ENCODE assay signal across 12 cellular contexts in genomic region chr14:24439830-24440605, GRCh38. TPM values are rescaled to one million over a fixed set of nuclear protein-coding genes. Genes with fewer than 3 reads are reported as not detected.
DNase-seq lines count a peak whose midpoint lies in the region; ATAC-seq and TF ChIP-seq lines count a peak whose summit lies in the region.
"Had no signal": no experiment of that assay in that cellular context is flagged by ENCODE, and none has a peak within 500 bp of the region (broad histone marks: within the 10 kb centered on the region; RNA-seq: fewer than 3 reads in every experiment).

No MANE protein-coding gene starts in this region.

- no peak overlapping the region for H3K4me3 Mint-ChIP-seq in activated T-cell treated with anti-CD3 and anti-CD28 coated beads, Interleukin-2, amount 50 U/mL, for 72 hours
- H3K4me3 Mint-ChIP-seq in endodermal cell (no peak overlapping the region), Calu3 (ENCODE audit: low read depth, unreplicated experiment) (no peak overlapping the region)

- H2AFZ ChIP-seq in OCI-LY1 (ENCODE audit: low read length): no peak overlapping the region

- H3K4me3 ChIP-seq in OCI-LY1 (ENCODE audit: low read depth, low read length, poor library complexity, severe bottlenecking) (no peak overlapping the region), endodermal cell (ENCODE audit: low read length) (peak overlapping the region; percentile 42), skeletal muscle satellite cell (ENCODE audit: low read length) (no peak overlapping the region)

- no peaks in the 10 kb centered on the region for H3K27me3 ChIP-seq in OCI-LY1 (ENCODE audit: insufficient read depth, low read length)
- H3K27me3 ChIP-seq in endodermal cell (ENCODE audit: control insufficient read depth, insufficient read depth, low read length, poor library complexity, severe bottlenecking): no peaks in the 10 kb centered on the region
- no peaks in the 10 kb centered on the region for H3K27me3 ChIP-seq in skeletal muscle satellite cell (ENCODE audit: control insufficient read depth, insufficient read depth, low read length)

- H4K20me1 ChIP-seq in OCI-LY1 (ENCODE audit: insufficient read depth, low read length): no peaks in the 10 kb centered on the region

- BruUV-seq in Calu3 (replicated peaks; lab: Mats Ljungman, UMichigan): no TSS peak

- H3K79me2 ChIP-seq in OCI-LY1 (ENCODE audit: insufficient read depth, low read length): 0 out of 2 replicates have a peak, but pooled peaks cover 6% of the 10 kb centered on the region

- intact Hi-C loops in Calu3 (cut with micrococcal nuclease; ENCODE audit: unreplicated experiment): no loop called here

- H3K4me1 ChIP-seq in OCI-LY1 (ENCODE audit: insufficient read depth, low read length, severe bottlenecking) (peaks cover 43% of the 10 kb centered on the region), endodermal cell (ENCODE audit: control insufficient read depth, insufficient read depth, low read length) (peaks cover 26% of the 10 kb centered on the region), skeletal muscle satellite cell (ENCODE audit: control insufficient read depth, insufficient read depth, low read length) (peaks cover 18% of the 10 kb centered on the region)

- H3K27ac ChIP-seq in OCI-LY1 (ENCODE audit: low read depth, low read length, poor library complexity, severe bottlenecking): no peak overlapping the region
- no peak overlapping the region for H3K27ac ChIP-seq in endodermal cell (ENCODE audit: low read depth, low read length)

- H3F3A ChIP-seq in OCI-LY1 (ENCODE audit: insufficient read depth, low read length): no peaks in the 10 kb centered on the region; the same call in 1 of the 2 replicates

- no peaks in the 10 kb centered on the region for H3K9me2 ChIP-seq in OCI-LY1 (ENCODE audit: low read depth, low read length)

- H3K9ac ChIP-seq in OCI-LY1 (ENCODE audit: low read length) (no peak overlapping the region; the same call in 1 of the 2 replicates), endodermal cell (ENCODE audit: extremely low read depth, low read length, poor library complexity, severe bottlenecking) (no peak overlapping the region), skeletal muscle satellite cell (ENCODE audit: low read depth, low read length) (no peak overlapping the region)

- peaks cover 54% of the 10 kb centered on the region for H3K4me1 Mint-ChIP-seq in activated T-cell treated with anti-CD3 and anti-CD28 coated beads, Interleukin-2, amount 50 U/mL, for 72 hours (ENCODE audit: low read depth)
- H3K4me1 Mint-ChIP-seq in endodermal cell: peaks cover 28% of the 10 kb centered on the region
- no peaks in the 10 kb centered on the region for H3K4me1 Mint-ChIP-seq in Calu3 (ENCODE audit: low read depth, unreplicated experiment)

- no peak for DNase-seq in activated T-cell treated with anti-CD3 and anti-CD28 coated beads, Interleukin-2, amount 50 U/mL, for 72 hours
- DNase-seq in activated T-cell treated with anti-CD3 and anti-CD28 coated beads, Interleukin-2, amount 50 U/mL, for 48 hours: no peak
- DNase-seq in endodermal cell: no peak
- DNase-seq in Calu3: no peak
- no peak for DNase-seq in dermis blood vessel endothelial cell
- DNase-seq: activated gamma-delta T cell treated with Interleukin-2 at 50 U/mL for 16 hours; NCI-H1436; NCI-H774; stimulated activated CD4-positive, alpha-beta T cell treated with anti-CD3 and anti-CD28 coated beads, Interleukin-15, amount 100 ng/mL, for 24 hours had no signal

- H3K4me2 ChIP-seq in OCI-LY1 (ENCODE audit: low read length) (peak overlapping the region; percentile 95; the same call in 1 of the 2 replicates), skeletal muscle satellite cell (ENCODE audit: low read length) (peak overlapping the region; percentile 14)

- no peak for ATAC-seq in activated T-cell treated with anti-CD3 and anti-CD28 coated beads, Interleukin-2, amount 50 U/mL, for 72 hours (replicated peaks in 1 of 2)
- no peak for ATAC-seq in HG03039 (IDR thresholded peaks at IDR 0.05; ENCODE audit: unreplicated experiment)

- TF ChIP-seq CTCF in OCI-LY1 (IDR thresholded peaks at IDR 0.05; ENCODE audit: low read length): no peak
- no peak for TF ChIP-seq CTCF in endodermal cell (conservative IDR thresholded peaks at IDR 0.05)
- TF ChIP-seq CTCF in Calu3 (IDR thresholded peaks at IDR 0.05; ENCODE audit: unreplicated experiment): no peak

- CTCF ChIA-PET in Calu3 (lab: Charles Lee): interaction anchor here (0.9 kb wide), 1 partner anchor 106 kb away, joined by 3 read pairs; no protein-coding TSS in a partner anchor

- no peaks in the 10 kb centered on the region for H3K27me3 Mint-ChIP-seq in activated T-cell treated with anti-CD3 and anti-CD28 coated beads, Interleukin-2, amount 50 U/mL, for 72 hours (ENCODE audit: low read depth)
- H3K27me3 Mint-ChIP-seq in endodermal cell (ENCODE audit: insufficient read depth): no peaks in the 10 kb centered on the region
- H3K27me3 Mint-ChIP-seq in Calu3 (ENCODE audit: unreplicated experiment): no peaks in the 10 kb centered on the region

- H3K27ac Mint-ChIP-seq in activated T-cell treated with anti-CD3 and anti-CD28 coated beads, Interleukin-2, amount 50 U/mL, for 72 hours: peak overlapping the region; percentile 6
- peak overlapping the region; percentile 42 for H3K27ac Mint-ChIP-seq in endodermal cell
- H3K27ac Mint-ChIP-seq in Calu3 (ENCODE audit: unreplicated experiment): no peak overlapping the region

- no peaks in the 10 kb centered on the region for H3K9me3 Mint-ChIP-seq in activated T-cell treated with anti-CD3 and anti-CD28 coated beads, Interleukin-2, amount 50 U/mL, for 72 hours
- H3K9me3 Mint-ChIP-seq in endodermal cell (peaks cover 2% of the 10 kb centered on the region), Calu3 (ENCODE audit: low read depth, unreplicated experiment) (no peaks in the 10 kb centered on the region)

- WGBS in endodermal cell (ENCODE audit: insufficient coverage in 1 of 2, insufficient read length in 1 of 2), 2 experiments: 88 to 89% methylated on average over 12 to 15 of the region's 15 CpGs

- H3K36me3 Mint-ChIP-seq in activated T-cell treated with anti-CD3 and anti-CD28 coated beads, Interleukin-2, amount 50 U/mL, for 72 hours (ENCODE audit: insufficient read depth in 2 of 2): peaks cover 9 to 18% of the 10 kb centered on the region in 2 donors
- H3K36me3 Mint-ChIP-seq in endodermal cell (ENCODE audit: low read depth): peaks cover 44% of the 10 kb centered on the region
- peaks cover 63% of the 10 kb centered on the region for H3K36me3 Mint-ChIP-seq in Calu3 (ENCODE audit: insufficient read depth, unreplicated experiment)

- H3K9me3 ChIP-seq in OCI-LY1 (ENCODE audit: low read length): no peaks in the 10 kb centered on the region
- H3K9me3 ChIP-seq in endodermal cell (ENCODE audit: control insufficient read depth, low read length): no peaks in the 10 kb centered on the region
- no peaks in the 10 kb centered on the region for H3K9me3 ChIP-seq in skeletal muscle satellite cell (replicated peaks; ENCODE audit: low read length)

- peaks cover 66% of the 10 kb centered on the region for H3K36me3 ChIP-seq in OCI-LY1 (ENCODE audit: insufficient read depth, low read length)
- H3K36me3 ChIP-seq in endodermal cell (ENCODE audit: control insufficient read depth, insufficient read depth, low read length): peaks cover 27% of the 10 kb centered on the region
- peaks cover 48% of the 10 kb centered on the region for H3K36me3 ChIP-seq in skeletal muscle satellite cell (ENCODE audit: insufficient read depth, low read length)

RNA-seq across cellular contexts. Expression of gene SDR39U1, which starts 2.6 kb away (rescaled TPM):
- total RNA-seq in activated T-cell treated with anti-CD3 and anti-CD28 coated beads, Interleukin-2, amount 50 U/mL, for 72 hours: 10 to 100 TPM; 38.5 to 44.8 TPM
- total RNA-seq in endodermal cell: 10 to 100 TPM; 40.4 to 41.3 TPM
- 72.3 TPM for polyA plus RNA-seq in endodermal cell (2013, experiment 1 of 2)
- 58.7 TPM for polyA plus RNA-seq in endodermal cell (2013, experiment 2 of 2)
- total RNA-seq in skeletal muscle satellite cell (2012; rRNA removed): 8.4 and 15.9 TPM in 2 replicates
- 43.7 and 59.0 TPM in 2 replicates for total RNA-seq in Calu3 (2022)
- total RNA-seq in dermis blood vessel endothelial cell: 9.3 and 79.1 TPM in 2 replicates

RNA-seq across cellular contexts. Expression of gene KHNYN, which starts 10.3 kb away (rescaled TPM):
- 100 to 1,000 TPM; 114 to 126 TPM for total RNA-seq in activated T-cell treated with anti-CD3 and anti-CD28 coated beads, Interleukin-2, amount 50 U/mL, for 72 hours
- total RNA-seq in endodermal cell (10 to 100 TPM; 46.2 to 46.6 TPM), Calu3 (2022) (47.6 and 54.6 TPM in 2 replicates), dermis blood vessel endothelial cell (55.5 and 67.0 TPM in 2 replicates)
- 34.2 TPM for polyA plus RNA-seq in endodermal cell (2013, experiment 1 of 2)
- 29.1 TPM for polyA plus RNA-seq in endodermal cell (2013, experiment 2 of 2)
- total RNA-seq in skeletal muscle satellite cell (2012; rRNA removed): 28.6 and 28.9 TPM in 2 replicates

RNA-seq across cellular contexts. Expression of gene CBLN3, which starts 10.6 kb away (rescaled TPM):
- 10 to 100 TPM; 15.7 to 30.7 TPM for total RNA-seq in activated T-cell treated with anti-CD3 and anti-CD28 coated beads, Interleukin-2, amount 50 U/mL, for 72 hours
- total RNA-seq in endodermal cell (1 to 10 TPM; 2.1 to 2.4 TPM), Calu3 (2022) (0.99 and 1.7 TPM in 2 replicates), dermis blood vessel endothelial cell (0.84 and 1.0 TPM in 2 replicates)
- polyA plus RNA-seq in endodermal cell (2013, experiment 1 of 2): 0.46 TPM
- polyA plus RNA-seq in endodermal cell (2013, experiment 2 of 2): 0.83 TPM
- total RNA-seq in skeletal muscle satellite cell (2012; rRNA removed): 1.5 and 3.3 TPM in 2 replicates

RNA-seq across cellular contexts. Expression of gene NYNRIN, which starts 41.2 kb away (rescaled TPM):
- total RNA-seq in activated T-cell treated with anti-CD3 and anti-CD28 coated beads, Interleukin-2, amount 50 U/mL, for 72 hours: under 1 TPM; 0.09 to 0.14 TPM
- total RNA-seq in endodermal cell (10 to 100 TPM; 19.5 to 19.7 TPM), Calu3 (2022) (7.5 and 8.4 TPM in 2 replicates), dermis blood vessel endothelial cell (12.6 and 17.0 TPM in 2 replicates)
- polyA plus RNA-seq in endodermal cell (2013, experiment 1 of 2): 26.5 TPM
- polyA plus RNA-seq in endodermal cell (2013, experiment 2 of 2): 26.2 TPM
- total RNA-seq in skeletal muscle satellite cell (2012; rRNA removed): 1.3 and 1.8 TPM in 2 replicates
